Comparison of ENCODE assay signal across 1 cellular context in the genomic region with DNA sequence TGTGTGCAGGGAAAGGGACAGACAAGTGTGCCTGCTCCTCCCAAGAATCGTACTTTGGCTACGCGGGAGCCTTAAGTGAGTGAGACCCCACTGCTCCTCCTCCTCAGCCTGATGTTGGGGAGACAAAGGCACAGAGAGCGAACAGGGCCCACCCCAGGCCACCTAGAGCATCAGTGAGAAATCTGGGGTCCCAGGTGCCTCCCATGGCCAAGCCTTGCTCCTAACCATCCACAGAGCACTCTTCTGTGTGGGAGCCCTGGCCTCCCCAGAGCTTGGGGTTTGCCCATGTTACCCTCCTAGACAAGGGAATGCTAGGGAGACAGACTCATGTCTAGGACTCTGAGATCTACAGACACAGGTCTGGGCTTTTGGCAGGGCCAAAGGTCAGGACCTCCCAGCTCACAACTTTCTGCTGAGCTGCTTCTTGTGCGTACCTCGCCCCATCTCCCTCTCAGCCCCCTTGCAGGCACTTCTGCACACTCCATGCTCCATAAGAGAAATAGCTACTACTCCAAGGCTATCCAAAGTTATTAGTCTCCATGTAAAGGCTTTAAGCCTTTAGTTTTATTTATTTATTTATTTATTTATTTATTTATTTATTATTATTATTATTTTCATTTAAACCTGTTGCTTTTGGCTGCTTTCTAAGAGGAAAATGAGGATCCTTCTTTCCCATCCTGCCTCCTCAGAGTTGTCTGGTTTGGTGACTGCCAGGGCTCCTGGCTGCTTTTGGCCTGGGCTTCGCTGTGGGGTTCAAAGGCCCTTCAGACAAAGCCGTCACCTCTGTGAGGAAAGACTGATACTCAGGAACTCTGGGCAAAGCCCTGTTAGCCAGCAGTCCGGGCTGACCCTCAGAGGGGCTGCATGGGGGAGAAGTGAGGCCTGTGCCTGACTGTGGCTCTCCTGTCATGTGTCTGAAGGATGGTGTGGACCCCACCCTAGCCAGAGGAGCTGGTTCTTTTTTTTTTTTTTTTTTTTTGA.
TF ChIP-seq lines count a peak whose summit lies in the region.

No MANE protein-coding gene starts in this region.

TF ChIP-seq in HepG2, 621 proteins besides CTCF, POLR2A, EP300 and RAD21:
- TF ChIP-seq TBX3 (IDR thresholded peaks at IDR 0.05; ENCODE audit: borderline replicate concordance) (no peak), ATM (IDR thresholded peaks at IDR 0.05; ENCODE audit: borderline replicate concordance) (no peak), DNMT1 (CRISPR knock-in tag; IDR thresholded peaks at IDR 0.05) (no peak), HNF4A (CRISPR knock-in tag; IDR thresholded peaks at IDR 0.05) (peak; percentile 22; the same call in 1 of the 2 replicates), PAF1 (CRISPR knock-in tag; IDR thresholded peaks at IDR 0.05) (no peak), ZFX (CRISPR knock-in tag; IDR thresholded peaks at IDR 0.05; ENCODE audit: low read depth) (0 out of 2 replicates have a peak, but pooled peaks have one; percentile 14)
- TF ChIP-seq, protein P1, sequence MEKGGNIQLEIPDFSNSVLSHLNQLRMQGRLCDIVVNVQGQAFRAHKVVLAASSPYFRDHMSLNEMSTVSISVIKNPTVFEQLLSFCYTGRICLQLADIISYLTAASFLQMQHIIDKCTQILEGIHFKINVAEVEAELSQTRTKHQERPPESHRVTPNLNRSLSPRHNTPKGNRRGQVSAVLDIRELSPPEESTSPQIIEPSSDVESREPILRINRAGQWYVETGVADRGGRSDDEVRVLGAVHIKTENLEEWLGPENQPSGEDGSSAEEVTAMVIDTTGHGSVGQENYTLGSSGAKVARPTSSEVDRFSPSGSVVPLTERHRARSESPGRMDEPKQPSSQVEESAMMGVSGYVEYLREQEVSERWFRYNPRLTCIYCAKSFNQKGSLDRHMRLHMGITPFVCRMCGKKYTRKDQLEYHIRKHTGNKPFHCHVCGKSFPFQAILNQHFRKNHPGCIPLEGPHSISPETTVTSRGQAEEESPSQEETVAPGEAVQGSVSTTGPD (CRISPR knock-in tag; IDR thresholded peaks at IDR 0.05) = no peak
- TF ChIP-seq, protein P2, sequence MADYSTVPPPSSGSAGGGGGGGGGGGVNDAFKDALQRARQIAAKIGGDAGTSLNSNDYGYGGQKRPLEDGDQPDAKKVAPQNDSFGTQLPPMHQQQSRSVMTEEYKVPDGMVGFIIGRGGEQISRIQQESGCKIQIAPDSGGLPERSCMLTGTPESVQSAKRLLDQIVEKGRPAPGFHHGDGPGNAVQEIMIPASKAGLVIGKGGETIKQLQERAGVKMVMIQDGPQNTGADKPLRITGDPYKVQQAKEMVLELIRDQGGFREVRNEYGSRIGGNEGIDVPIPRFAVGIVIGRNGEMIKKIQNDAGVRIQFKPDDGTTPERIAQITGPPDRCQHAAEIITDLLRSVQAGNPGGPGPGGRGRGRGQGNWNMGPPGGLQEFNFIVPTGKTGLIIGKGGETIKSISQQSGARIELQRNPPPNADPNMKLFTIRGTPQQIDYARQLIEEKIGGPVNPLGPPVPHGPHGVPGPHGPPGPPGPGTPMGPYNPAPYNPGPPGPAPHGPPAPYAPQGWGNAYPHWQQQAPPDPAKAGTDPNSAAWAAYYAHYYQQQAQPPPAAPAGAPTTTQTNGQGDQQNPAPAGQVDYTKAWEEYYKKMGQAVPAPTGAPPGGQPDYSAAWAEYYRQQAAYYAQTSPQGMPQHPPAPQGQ (CRISPR knock-in tag; IDR thresholded peaks at IDR 0.05; ENCODE audit: borderline replicate concordance) = no peak
- TF ChIP-seq, protein P3, sequence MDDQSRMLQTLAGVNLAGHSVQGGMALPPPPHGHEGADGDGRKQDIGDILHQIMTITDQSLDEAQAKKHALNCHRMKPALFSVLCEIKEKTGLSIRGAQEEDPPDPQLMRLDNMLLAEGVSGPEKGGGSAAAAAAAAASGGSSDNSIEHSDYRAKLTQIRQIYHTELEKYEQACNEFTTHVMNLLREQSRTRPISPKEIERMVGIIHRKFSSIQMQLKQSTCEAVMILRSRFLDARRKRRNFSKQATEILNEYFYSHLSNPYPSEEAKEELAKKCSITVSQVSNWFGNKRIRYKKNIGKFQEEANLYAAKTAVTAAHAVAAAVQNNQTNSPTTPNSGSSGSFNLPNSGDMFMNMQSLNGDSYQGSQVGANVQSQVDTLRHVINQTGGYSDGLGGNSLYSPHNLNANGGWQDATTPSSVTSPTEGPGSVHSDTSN (CRISPR knock-in tag; IDR thresholded peaks at IDR 0.05; ENCODE audit: borderline replicate concordance) = no peak
TF ChIP-seq in HepG2: peak in this region for 2.
